9 cellular contexts compared by ENCODE assay signal in the genomic region with DNA sequence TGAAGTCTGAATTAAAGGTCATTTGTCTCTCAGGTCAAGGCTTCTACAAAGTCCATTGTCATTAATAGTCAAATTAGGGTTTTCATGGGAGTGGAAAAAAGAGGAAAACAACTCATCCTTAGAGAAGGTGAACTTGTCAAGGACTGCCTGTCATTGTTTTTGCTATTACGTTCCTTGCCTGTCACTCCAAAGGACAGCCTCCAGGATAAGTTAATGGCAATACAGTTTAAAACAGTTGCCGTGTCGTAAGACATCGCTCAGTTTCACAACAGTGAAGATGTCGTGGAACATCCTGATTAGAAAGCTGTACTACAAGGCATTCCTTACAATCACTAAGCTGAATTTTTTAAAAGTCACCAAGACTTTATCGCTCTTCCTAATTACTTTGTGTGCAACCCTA.
"Had no signal": no experiment of that assay in that cellular context is flagged by ENCODE, and none has a peak within 500 bp of the region (broad histone marks: within the 10 kb centered on the region; RNA-seq: fewer than 3 reads in every experiment).

No MANE protein-coding gene starts in this region.

- H3K4me3 Mint-ChIP-seq: H9, HFFc6 had no signal

- ATAC-seq: HCT116 had no signal

- H3K36me3 ChIP-seq: HAP-1 had no signal

- FAIRE-seq: H54 had no signal

- H3K9me3 Mint-ChIP-seq: H9 had no signal

- H2AFZ ChIP-seq: GM23248 had no signal

- H3K9me3 ChIP-seq: HAP-1 had no signal

- H3K4me1 ChIP-seq: HAP-1 had no signal

- H3K27ac ChIP-seq: GM23248 had no signal

- H3K4me1 Mint-ChIP-seq: H9 had no signal

- DNase-seq: GM23248, GOT3, H7, H9, HCEC 1CT, HFFc6 had no signal

- H3K27ac Mint-ChIP-seq: HFFc6 had no signal

- H3K4me3 ChIP-seq: GM23248, HAP-1 had no signal

- H3K9ac ChIP-seq: GM23248 had no signal
